8 cellular contexts compared by ENCODE assay signal in the genomic region with DNA sequence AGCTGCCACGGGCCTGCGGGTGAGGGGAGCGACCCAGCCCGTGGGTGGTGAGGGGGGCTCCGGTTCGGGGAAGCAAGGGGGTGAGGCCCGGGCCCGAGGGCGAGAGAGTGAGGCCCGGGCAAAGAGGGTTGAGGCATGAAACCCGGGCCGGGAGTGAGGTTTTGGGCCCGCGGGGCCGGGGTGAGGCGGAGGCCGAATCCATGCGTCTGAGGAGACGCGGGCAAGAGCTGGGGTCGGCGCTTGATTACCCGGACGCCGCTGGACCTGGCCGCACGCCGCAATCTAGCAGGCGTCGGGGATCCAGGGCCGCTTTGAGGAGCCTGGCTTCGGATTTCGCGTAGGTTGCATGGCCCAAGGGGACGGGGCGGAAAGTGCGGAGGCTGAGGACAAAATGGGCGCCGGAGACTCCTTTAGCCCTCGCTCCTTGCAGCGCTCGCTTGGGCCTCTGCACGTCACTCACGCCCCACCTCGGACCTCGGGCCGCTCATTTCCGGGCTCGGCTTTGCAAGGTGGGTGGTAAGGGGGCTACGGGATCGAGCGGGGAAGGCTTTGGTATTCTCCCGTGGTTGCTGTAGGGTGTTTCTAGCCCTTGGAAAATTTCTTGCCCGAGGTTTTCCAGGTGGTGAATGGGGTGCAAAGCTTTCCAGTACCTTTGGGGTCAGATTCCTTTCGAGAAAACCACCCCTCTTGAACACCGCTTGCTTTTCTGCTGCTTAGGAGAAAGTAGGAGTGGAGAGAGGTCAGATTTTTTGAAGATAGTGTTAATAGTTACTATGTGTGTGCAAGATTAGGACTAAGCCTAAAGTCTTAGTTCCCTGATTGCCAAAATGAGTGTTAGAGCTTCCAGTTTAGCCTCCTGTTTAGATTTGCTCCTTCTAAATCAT. TPM values are rescaled to one million over a fixed set of nuclear protein-coding genes. Genes with fewer than 3 reads are reported as not detected.
DNase-seq lines count a peak whose midpoint lies in the region; ATAC-seq and TF ChIP-seq lines count a peak whose summit lies in the region.

No MANE protein-coding gene starts in this region.

- H3K27ac ChIP-seq in sigmoid colon, result peak overlapping the region; percentile 96 to 99 (median 98)

- TF ChIP-seq POLR2A in sigmoid colon (IDR thresholded peaks at IDR 0.05), result no peak

- peak in 1 of 4 donors; percentile 18 for TF ChIP-seq EP300 in sigmoid colon (IDR thresholded peaks at IDR 0.05)

- 1% methylated on average over 56 of the region's 56 CpGs for WGBS in sigmoid colon, 2 donors

- in situ Hi-C loops in G401 (cut with HindIII; ENCODE audit: low sequenced_read_pairs), result no loop called here

- H3K27me3 ChIP-seq in sigmoid colon, result no peaks in the 10 kb centered on the region

- peaks cover 0 to 38% (median 35%) of the 10 kb centered on the region in 4 donors for H3K4me1 ChIP-seq in sigmoid colon

- H3K36me3 ChIP-seq in sigmoid colon, result no peaks in the 10 kb centered on the region

- H3K4me3 ChIP-seq in Jurkat, Clone E6-1 (ENCODE audit: low read length), result peak overlapping the region; percentile 86
- H3K4me3 ChIP-seq in iPS-11a (ENCODE audit: low read depth, low read length) (peak overlapping the region; percentile 88), sigmoid colon (peak overlapping the region; percentile 85 to 92 (median 90))

- no peaks in the 10 kb centered on the region for H3K9me3 ChIP-seq in sigmoid colon

- DNase-seq in G401 (ENCODE audit: low spot score) (peak; percentile 59), T-helper 1 cell (peak; percentile 9 to 32 (median 14)), astrocyte of the hippocampus (ENCODE audit: low read depth, low spot score) (peak; percentile 80), sigmoid colon (peak; percentile 80), NCI-H1436 treated with DMSO at 0.1 percent for 48 hours (lab: John Stamatoyannopoulos, UW) (no peak)
- no peak for DNase-seq in Jurkat, Clone E6-1 (ENCODE audit: low read depth, low spot score)

- ATAC-seq in GM21576 (IDR thresholded peaks at IDR 0.05; ENCODE audit: unreplicated experiment), result peak; percentile 40

- no peak for TF ChIP-seq CTCF in sigmoid colon (IDR thresholded peaks at IDR 0.05)

- intact Hi-C loops in sigmoid colon (cut with DNase I), result no loop called here

RNA-seq across cellular contexts. Expression of gene SLC25A36, which starts 0.8 kb away (rescaled TPM):
- total RNA-seq in G401 (2014; rRNA removed; shearing (Covaris generic)), result 37.2 and 86.8 TPM in 2 replicates
- polyA plus RNA-seq in Jurkat, Clone E6-1 (2012; ENCODE audit: insufficient read depth, insufficient read length), result 41.4 TPM
- total RNA-seq in sigmoid colon, result 100 to 1,000 TPM in 1 of 4 donors, 10 to 100 TPM in 3; 67.0 to 139 (median 71.6) TPM
- polyA plus RNA-seq in sigmoid colon, result 10 to 100 TPM in 2 of 3 donors, 1 to 10 TPM in 1; 8.8 to 15.5 (median 10.8) TPM

Comparison
In these comparisons a context has a peak if more than half of its experiments do, and no peak if none do; other contexts are left out.
1. DNase-seq: peak in G401 (single experiment), T-helper 1 cell (5 of 5), astrocyte of the hippocampus (single experiment) and sigmoid colon (single experiment); none in Jurkat, Clone E6-1 (single experiment) and NCI-H1436 treated with DMSO at 0.1 percent for 48 hours (single experiment).
2. Peak in every context shown above with its lines, with median percentiles within 50 percentile points of each other: H3K4me3 ChIP-seq.